Comparison of ENCODE assay signal across 8 cellular contexts in the genomic region with DNA sequence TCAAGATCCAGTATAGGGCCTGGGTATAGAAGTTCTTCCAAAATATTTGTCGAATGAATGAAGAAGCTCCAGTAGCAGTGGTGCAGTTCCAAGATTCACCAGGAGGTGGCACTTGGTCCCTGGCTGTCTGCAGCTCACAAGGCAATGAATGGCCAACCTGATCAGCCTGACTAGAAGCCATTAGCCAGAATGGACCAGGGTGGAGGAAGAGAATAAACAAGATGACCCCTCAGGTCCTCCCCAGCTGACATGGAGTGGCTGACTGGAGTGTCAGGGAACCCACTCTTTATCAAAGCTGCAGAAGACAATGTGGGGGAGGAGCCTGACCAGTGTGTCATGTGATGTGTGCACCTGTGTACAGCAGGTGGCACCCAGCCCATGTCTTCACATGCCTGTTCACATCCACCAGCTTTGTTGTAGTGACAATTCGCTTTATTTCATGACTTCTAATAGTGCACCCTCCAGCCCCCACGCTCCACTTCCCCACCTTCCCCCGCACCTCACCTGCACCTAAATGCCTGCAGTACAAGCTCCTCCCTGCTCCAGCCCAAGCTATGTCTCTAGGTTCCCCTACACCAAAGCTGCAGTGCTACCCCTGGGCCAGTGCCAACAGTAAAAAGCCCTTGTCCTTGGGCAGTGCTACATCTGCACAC. TPM values are rescaled to one million over a fixed set of nuclear protein-coding genes. Genes with fewer than 3 reads are reported as not detected.
A peak's percentile ranks its signal among the peaks of the same experiment; 100 is the strongest.
DNase-seq lines count a peak whose midpoint lies in the region; ATAC-seq and TF ChIP-seq lines count a peak whose summit lies in the region.

No MANE protein-coding gene starts in this region.

- intact Hi-C loops in colonic mucosa (cut with DNase I), result loop anchor here (5.0 kb wide), 1 partner anchor 188 kb away; no protein-coding TSS in a partner anchor

- peak overlapping the region in 2 of 3 donors; percentile 44 to 80 for H3K27ac Mint-ChIP-seq in CD4-positive, CD25-positive, alpha-beta regulatory T cell
- no peak overlapping the region for H3K27ac Mint-ChIP-seq in activated CD4-positive, alpha-beta T cell treated with anti-CD3 and anti-CD28 coated beads, Interleukin-2, amount 10 ng/mL, durations not matched to agents 7 days and 5 days

- peak; percentile 50 to 61 for ATAC-seq in CD4-positive, CD25-positive, alpha-beta regulatory T cell (ENCODE audit: low read depth in 2 of 2)
- peak; percentile 51 for ATAC-seq in HG02798 (IDR thresholded peaks at IDR 0.05; ENCODE audit: poor library complexity, unreplicated experiment)
- ATAC-seq in GM18502 (IDR thresholded peaks at IDR 0.05; ENCODE audit: poor library complexity, unreplicated experiment), result no peak

- no peaks in the 10 kb centered on the region for H3K36me3 Mint-ChIP-seq in CD4-positive, CD25-positive, alpha-beta regulatory T cell
- no peaks in the 10 kb centered on the region for H3K36me3 Mint-ChIP-seq in activated CD4-positive, alpha-beta T cell treated with anti-CD3 and anti-CD28 coated beads, Interleukin-2, amount 10 ng/mL, durations not matched to agents 7 days and 5 days (ENCODE audit: low read depth)

- TF ChIP-seq CTCF in colonic mucosa (IDR thresholded peaks at IDR 0.05), result peak; percentile 99
- peak; percentile 99 for TF ChIP-seq CTCF in liver (IDR thresholded peaks at IDR 0.05; ENCODE audit: low read depth, low read length, missing input control)

- H3K4me1 ChIP-seq in CD4-positive, CD25-positive, alpha-beta regulatory T cell (ENCODE audit: control insufficient read depth, insufficient read depth, low read length, poor library complexity, severe bottlenecking), result peaks cover 27% of the 10 kb centered on the region
- peaks cover 5% of the 10 kb centered on the region for H3K4me1 ChIP-seq in colonic mucosa
- peaks cover 3 to 17% (median 9%) of the 10 kb centered on the region in 4 donors for H3K4me1 ChIP-seq in liver (ENCODE audit: control insufficient read depth in 4 of 4, insufficient read depth in 4 of 4, low read length in 3 of 4)

- no peaks in the 10 kb centered on the region for H3K9me3 ChIP-seq in CD4-positive, CD25-positive, alpha-beta regulatory T cell (ENCODE audit: control insufficient read depth in 2 of 2, low read length in 2 of 2)
- H3K9me3 ChIP-seq in colonic mucosa (no peaks in the 10 kb centered on the region), liver (ENCODE audit: control insufficient read depth in 4 of 4, low read length in 3 of 4) (no peaks in the 10 kb centered on the region)

- DNase-seq in CD4-positive, CD25-positive, alpha-beta regulatory T cell, result peak; percentile 73 to 87 (median 86)
- DNase-seq in NCI-H524 treated with DMSO at 0.1 percent for 48 hours (lab: John Stamatoyannopoulos, UW) (peak; percentile 31), colonic mucosa (peak; percentile 84)
- peak; percentile 88 for DNase-seq in activated CD4-positive, alpha-beta T cell treated with anti-CD3 and anti-CD28 coated beads, Interleukin-2, amount 10 ng/mL, durations not matched to agents 7 days and 5 days
- peak; percentile 76 to 86 (median 82) for DNase-seq in stimulated activated CD4-positive, alpha-beta T cell treated with anti-CD3 and anti-CD28 coated beads, TNF-alpha, amount 100 ng/mL, for 24 hours (ENCODE audit: low read depth in 3 of 3)

- H3K9ac ChIP-seq in colonic mucosa (ENCODE audit: low read depth in 2 of 2, low read length in 2 of 2) (no peak overlapping the region), liver (ENCODE audit: low read depth in 1 of 2, low read length in 2 of 2) (no peak overlapping the region)

- no peak overlapping the region for H3K4me3 ChIP-seq in CD4-positive, CD25-positive, alpha-beta regulatory T cell (ENCODE audit: low read depth, low read length)
- H3K4me3 ChIP-seq in colonic mucosa, result no peak overlapping the region
- H3K4me3 ChIP-seq in liver (ENCODE audit: low read depth in 1 of 3, low read length in 3 of 3), result no peak overlapping the region

- H3K9me3 Mint-ChIP-seq in CD4-positive, CD25-positive, alpha-beta regulatory T cell, result no peaks in the 10 kb centered on the region
- no peaks in the 10 kb centered on the region for H3K9me3 Mint-ChIP-seq in activated CD4-positive, alpha-beta T cell treated with anti-CD3 and anti-CD28 coated beads, Interleukin-2, amount 10 ng/mL, durations not matched to agents 7 days and 5 days

- peaks cover 5 to 27% (median 13%) of the 10 kb centered on the region in 4 donors for H3K4me1 Mint-ChIP-seq in CD4-positive, CD25-positive, alpha-beta regulatory T cell
- peaks cover 9% of the 10 kb centered on the region for H3K4me1 Mint-ChIP-seq in activated CD4-positive, alpha-beta T cell treated with anti-CD3 and anti-CD28 coated beads, Interleukin-2, amount 10 ng/mL, durations not matched to agents 7 days and 5 days

- peak; percentile 100 for TF ChIP-seq RAD21 in liver (IDR thresholded peaks at IDR 0.05)

- POLR2A ChIA-PET in activated CD4-positive, alpha-beta T cell treated with anti-CD3 and anti-CD28 coated beads, Interleukin-2, amount 10 ng/mL, durations not matched to agents 7 days and 5 days (lab: Charles Lee), result no interaction called here

- no peaks in the 10 kb centered on the region for H3K27me3 ChIP-seq in CD4-positive, CD25-positive, alpha-beta regulatory T cell (ENCODE audit: control insufficient read depth, insufficient read depth, low read length)
- peaks cover 16% of the 10 kb centered on the region for H3K27me3 ChIP-seq in colonic mucosa
- peaks cover 0 to 10% (median 0%) of the 10 kb centered on the region in 4 donors for H3K27me3 ChIP-seq in liver (ENCODE audit: control insufficient read depth in 4 of 4, insufficient read depth in 4 of 4, low read length in 3 of 4)

- WGBS in liver, result 45% methylated on average over 4 of the region's 4 CpGs

- H3K36me3 ChIP-seq in CD4-positive, CD25-positive, alpha-beta regulatory T cell (ENCODE audit: control insufficient read depth, insufficient read depth, low read length), result no peaks in the 10 kb centered on the region
- no peaks in the 10 kb centered on the region for H3K36me3 ChIP-seq in colonic mucosa
- no peaks in the 10 kb centered on the region for H3K36me3 ChIP-seq in liver (ENCODE audit: control insufficient read depth in 4 of 4, insufficient read depth in 3 of 4, low read depth in 1 of 4, low read length in 3 of 4)

- H3K27ac ChIP-seq in CD4-positive, CD25-positive, alpha-beta regulatory T cell (ENCODE audit: insufficient read depth, low read length, poor library complexity, severe bottlenecking), result no peak overlapping the region
- H3K27ac ChIP-seq in colonic mucosa, result no peak overlapping the region
- no peak overlapping the region for H3K27ac ChIP-seq in liver (ENCODE audit: low read depth in 1 of 2, low read length in 2 of 2)

- H3K4me3 Mint-ChIP-seq in CD4-positive, CD25-positive, alpha-beta regulatory T cell, result peak overlapping the region; percentile 51 to 84 (median 58)
- H3K4me3 Mint-ChIP-seq in activated CD4-positive, alpha-beta T cell treated with anti-CD3 and anti-CD28 coated beads, Interleukin-2, amount 10 ng/mL, durations not matched to agents 7 days and 5 days, result no peak overlapping the region

- CTCF ChIA-PET in activated CD4-positive, alpha-beta T cell treated with anti-CD3 and anti-CD28 coated beads, Interleukin-2, amount 10 ng/mL, durations not matched to agents 7 days and 5 days (lab: Charles Lee), result interaction anchor here (0.6 to 6.4 kb wide), 20 partner anchors 10 to 523 kb away, joined by 3 to 64 read pairs (median 4); partner anchors contain the start of gene YLPM1

- H3K27me3 Mint-ChIP-seq in CD4-positive, CD25-positive, alpha-beta regulatory T cell, result peaks cover 14% of the 10 kb centered on the region
- peaks cover 32% of the 10 kb centered on the region for H3K27me3 Mint-ChIP-seq in activated CD4-positive, alpha-beta T cell treated with anti-CD3 and anti-CD28 coated beads, Interleukin-2, amount 10 ng/mL, durations not matched to agents 7 days and 5 days

TF ChIP-seq in liver, 16 proteins besides CTCF, POLR2A, EP300 and RAD21:
- TF ChIP-seq ATF3 (IDR thresholded peaks at IDR 0.05) (no peak), YY1 (IDR thresholded peaks at IDR 0.05) (peak; percentile 35)

RNA-seq across cellular contexts. Expression of gene LTBP2, which starts 3.0 kb away (rescaled TPM):
- 0.54 TPM for total RNA-seq in CD4-positive, CD25-positive, alpha-beta regulatory T cell
- polyA plus RNA-seq in CD4-positive, CD25-positive, alpha-beta regulatory T cell, result under 1 TPM; 0.02 to 0.25 (median 0.14) TPM
- total RNA-seq in activated CD4-positive, alpha-beta T cell treated with anti-CD3 and anti-CD28 coated beads, Interleukin-2, amount 10 ng/mL, durations not matched to agents 7 days and 5 days, result under 1 TPM; 0.05 to 0.12 TPM
- total RNA-seq in colonic mucosa (1 to 10 TPM; 1.9 to 3.7 TPM), liver (1 to 10 TPM; 1.1 to 1.3 TPM)
- polyA plus RNA-seq in liver, result under 1 TPM; 0.24 to 0.69 TPM

Comparison
In these comparisons a context has a peak if more than half of its experiments do, and no peak if none do; other contexts are left out.
1. DNase-seq: peak in every context shown above with its lines; median percentile 88 in activated CD4-positive, alpha-beta T cell treated with anti-CD3 and anti-CD28 coated beads, Interleukin-2, amount 10 ng/mL, durations not matched to agents 7 days and 5 days; 86 in CD4-positive, CD25-positive, alpha-beta regulatory T cell; 84 in colonic mucosa; 82 in stimulated activated CD4-positive, alpha-beta T cell treated with anti-CD3 and anti-CD28 coated beads, TNF-alpha, amount 100 ng/mL, for 24 hours; 31 in NCI-H524 treated with DMSO at 0.1 percent for 48 hours.